ENCODE assay signal across 1 cellular context in the genomic region with DNA sequence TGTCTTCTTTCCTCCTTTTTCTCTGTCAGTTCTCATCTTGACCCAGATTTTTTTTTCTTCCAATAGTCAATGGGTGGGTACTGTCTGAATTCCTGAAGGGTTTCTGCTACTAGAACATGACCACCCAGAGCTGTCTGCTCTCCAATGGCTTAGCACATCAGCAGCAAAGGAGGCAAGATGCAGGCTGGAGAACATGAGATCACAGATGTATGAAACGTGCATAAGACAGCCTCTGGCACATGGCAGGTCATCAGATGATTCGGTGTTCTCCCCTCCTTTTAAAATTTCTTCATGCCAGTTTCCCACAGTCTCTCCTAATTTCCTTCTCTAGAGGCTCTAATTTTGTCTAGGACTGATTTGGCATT.
TF ChIP-seq lines count a peak whose summit lies in the region.

No MANE protein-coding gene starts in this region.

TF ChIP-seq in SK-N-SH treated with all-trans-retinoic acid at 6 μM for 48 hours, 23 proteins besides CTCF, POLR2A, EP300 and RAD21 (continued from another document):
- TF ChIP-seq, protein P1, sequence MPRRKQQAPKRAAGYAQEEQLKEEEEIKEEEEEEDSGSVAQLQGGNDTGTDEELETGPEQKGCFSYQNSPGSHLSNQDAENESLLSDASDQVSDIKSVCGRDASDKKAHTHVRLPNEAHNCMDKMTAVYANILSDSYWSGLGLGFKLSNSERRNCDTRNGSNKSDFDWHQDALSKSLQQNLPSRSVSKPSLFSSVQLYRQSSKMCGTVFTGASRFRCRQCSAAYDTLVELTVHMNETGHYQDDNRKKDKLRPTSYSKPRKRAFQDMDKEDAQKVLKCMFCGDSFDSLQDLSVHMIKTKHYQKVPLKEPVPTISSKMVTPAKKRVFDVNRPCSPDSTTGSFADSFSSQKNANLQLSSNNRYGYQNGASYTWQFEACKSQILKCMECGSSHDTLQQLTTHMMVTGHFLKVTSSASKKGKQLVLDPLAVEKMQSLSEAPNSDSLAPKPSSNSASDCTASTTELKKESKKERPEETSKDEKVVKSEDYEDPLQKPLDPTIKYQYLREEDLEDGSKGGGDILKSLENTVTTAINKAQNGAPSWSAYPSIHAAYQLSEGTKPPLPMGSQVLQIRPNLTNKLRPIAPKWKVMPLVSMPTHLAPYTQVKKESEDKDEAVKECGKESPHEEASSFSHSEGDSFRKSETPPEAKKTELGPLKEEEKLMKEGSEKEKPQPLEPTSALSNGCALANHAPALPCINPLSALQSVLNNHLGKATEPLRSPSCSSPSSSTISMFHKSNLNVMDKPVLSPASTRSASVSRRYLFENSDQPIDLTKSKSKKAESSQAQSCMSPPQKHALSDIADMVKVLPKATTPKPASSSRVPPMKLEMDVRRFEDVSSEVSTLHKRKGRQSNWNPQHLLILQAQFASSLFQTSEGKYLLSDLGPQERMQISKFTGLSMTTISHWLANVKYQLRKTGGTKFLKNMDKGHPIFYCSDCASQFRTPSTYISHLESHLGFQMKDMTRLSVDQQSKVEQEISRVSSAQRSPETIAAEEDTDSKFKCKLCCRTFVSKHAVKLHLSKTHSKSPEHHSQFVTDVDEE (CRISPR knock-in tag; IDR thresholded peaks at IDR 0.05), result no peak
- no peak for TF ChIP-seq ESRRG (CRISPR knock-in tag; IDR thresholded peaks at IDR 0.05)
